ENCODE assay signal across 23 cellular contexts in genomic region chr14:84029246-84029645, GRCh38.
"Had no signal": no experiment of that assay in that cellular context is flagged by ENCODE, and none has a peak within 500 bp of the region (broad histone marks: within the 10 kb centered on the region; RNA-seq: fewer than 3 reads in every experiment).

No MANE protein-coding gene starts in this region.

- H3K27me3 Mint-ChIP-seq: IgD-negative memory B cell had no signal

- H3K4me3 Mint-ChIP-seq: IgD-negative memory B cell had no signal

- H3K4me1 ChIP-seq: Peyer's patch had no signal

- ATAC-seq: K562, Right ventricle myocardium inferior had no signal

- H3K9me3 ChIP-seq: Peyer's patch, SJCRH30 had no signal

- H3K27ac Mint-ChIP-seq: IgD-negative memory B cell had no signal

- H3K4me3 ChIP-seq: K562, PC-9, Peyer's patch, SJCRH30 had no signal

- DNase-seq: Kasumi-1, MV-4-11, NCI-H1048, NCI-H1105, NCI-H1436 treated with DMSO at 0.1 percent for 48 hours, NCI-H1694, NCI-H187 treated with DMSO at 0.1 percent for 48 hours, NCI-H2029 treated with DMSO at 0.1 percent for 48 hours, NCI-H2171 treated with DMSO at 0.1 percent for 48 hours, NCI-H345, NCI-H446 treated with DMSO at 0.1 percent for 48 hours, NCI-H510A treated with DMSO at 0.1 percent for 48 hours, NCI-H526, NCI-H774, OCI-M1, PC-9, Peyer's patch, SHP77 treated with DMSO at 0.1 percent for 48 hours had no signal

- H3K4me1 Mint-ChIP-seq: IgD-negative memory B cell had no signal

- H3K36me3 ChIP-seq: Peyer's patch, SJCRH30 had no signal

- H3K27ac ChIP-seq: KMS-11, PC-9, Peyer's patch, SJCRH30 had no signal

- H3K27me3 ChIP-seq: Peyer's patch, SJCRH30 had no signal
